Comparison of ENCODE assay signal across 1 cellular context in the genomic region with DNA sequence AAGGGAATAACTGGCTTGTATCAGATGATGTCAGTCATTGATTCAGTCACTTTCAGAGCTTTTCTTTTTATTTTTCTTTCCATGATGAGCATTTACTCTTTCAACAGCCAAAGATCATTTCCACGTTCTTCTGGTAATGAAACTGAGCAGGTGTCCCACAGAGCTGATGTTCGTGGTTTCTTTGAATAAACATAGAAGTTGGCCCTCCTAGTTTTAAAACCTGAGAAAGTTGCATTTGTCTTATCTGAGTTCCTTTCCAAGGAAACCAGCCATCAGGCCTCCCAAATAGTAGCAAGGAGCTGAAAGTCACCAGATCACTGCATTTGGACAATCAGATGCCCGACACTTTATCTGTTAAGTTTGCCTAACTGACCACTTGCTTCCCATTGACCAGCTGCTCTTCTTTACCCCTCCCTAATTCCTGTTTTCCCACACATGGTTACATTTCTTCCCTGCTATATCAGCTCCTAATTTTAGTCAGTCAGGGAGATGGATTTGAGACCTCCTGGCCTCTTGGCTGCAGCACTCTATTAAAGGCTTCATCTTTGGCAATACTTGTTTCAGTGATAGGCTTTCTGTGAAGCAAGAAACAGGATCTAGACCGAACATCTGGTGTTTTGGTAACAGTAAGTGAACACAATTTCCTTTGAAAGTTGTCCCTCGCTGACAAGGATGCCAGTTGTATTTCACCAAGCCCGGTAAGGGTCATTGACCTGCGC.
TF ChIP-seq lines count a peak whose summit lies in the region.

No MANE protein-coding gene starts in this region.

TF ChIP-seq in GM12878, 131 proteins besides CTCF, POLR2A, EP300 and RAD21 (continued from another document):
- TF ChIP-seq SREBF2 (IDR thresholded peaks at IDR 0.05; ENCODE audit: low read length) (no peak), ASH2L (IDR thresholded peaks at IDR 0.05; ENCODE audit: borderline replicate concordance, low read depth) (no peak), PBX3 (IDR thresholded peaks at IDR 0.05; ENCODE audit: insufficient replicate concordance, low read depth, low read length) (no peak), SPI1 (IDR thresholded peaks at IDR 0.05; ENCODE audit: borderline replicate concordance, insufficient read depth, low read depth, low read length) (no peak), ZNF24 (IDR thresholded peaks at IDR 0.05) (0 out of 2 replicates have a peak, but pooled peaks have one; percentile 3), ATF7 (IDR thresholded peaks at IDR 0.05; ENCODE audit: low read depth) (0 out of 2 replicates have a peak, but pooled peaks have one; percentile 11), ETV6 (conservative IDR thresholded peaks at IDR 0.05 in 1 of 2, IDR thresholded peaks at IDR 0.05 in 1 of 2; ENCODE audit: borderline replicate concordance in 1 of 2, low read depth in 1 of 2) (no peak), ZNF622 (IDR thresholded peaks at IDR 0.05) (no peak), RELB (IDR thresholded peaks at IDR 0.05; ENCODE audit: low read depth) (peak; percentile 39; the same call in 1 of the 2 replicates), TAF1 (IDR thresholded peaks at IDR 0.05; ENCODE audit: borderline replicate concordance, low read depth, low read length) (no peak), KLF5 (IDR thresholded peaks at IDR 0.05; ENCODE audit: partially characterized antibody) (peak; percentile 59), BCL3 (IDR thresholded peaks at IDR 0.05; ENCODE audit: borderline replicate concordance, insufficient read depth, low read depth, low read length, poor library complexity, severe bottlenecking) (no peak), TCF7 (IDR thresholded peaks at IDR 0.05; ENCODE audit: borderline replicate concordance) (no peak), RBBP5 (conservative IDR thresholded peaks at IDR 0.05) (no peak), IKZF1 (conservative IDR thresholded peaks at IDR 0.05) (no peak), CEBPZ (IDR thresholded peaks at IDR 0.05; ENCODE audit: low read depth, low read length) (peak; percentile 51; the same call in 1 of the 2 replicates), RUNX3 (IDR thresholded peaks at IDR 0.05; ENCODE audit: low read length) (peak; percentile 20; the same call in 1 of the 2 replicates), ZNF274 (IDR thresholded peaks at IDR 0.05; ENCODE audit: insufficient read depth, insufficient read length) (no peak), NRF1 (conservative IDR thresholded peaks at IDR 0.05; ENCODE audit: low read depth, low read length) (no peak), CBX5 (IDR thresholded peaks at IDR 0.05; ENCODE audit: low read depth) (peak; percentile 97), ZNF687 (IDR thresholded peaks at IDR 0.05) (no peak), CREM (IDR thresholded peaks at IDR 0.05; ENCODE audit: low read depth) (no peak), MEF2A (IDR thresholded peaks at IDR 0.05; ENCODE audit: insufficient read depth, low read depth, low read length) (no peak)
- TF ChIP-seq, protein P1, sequence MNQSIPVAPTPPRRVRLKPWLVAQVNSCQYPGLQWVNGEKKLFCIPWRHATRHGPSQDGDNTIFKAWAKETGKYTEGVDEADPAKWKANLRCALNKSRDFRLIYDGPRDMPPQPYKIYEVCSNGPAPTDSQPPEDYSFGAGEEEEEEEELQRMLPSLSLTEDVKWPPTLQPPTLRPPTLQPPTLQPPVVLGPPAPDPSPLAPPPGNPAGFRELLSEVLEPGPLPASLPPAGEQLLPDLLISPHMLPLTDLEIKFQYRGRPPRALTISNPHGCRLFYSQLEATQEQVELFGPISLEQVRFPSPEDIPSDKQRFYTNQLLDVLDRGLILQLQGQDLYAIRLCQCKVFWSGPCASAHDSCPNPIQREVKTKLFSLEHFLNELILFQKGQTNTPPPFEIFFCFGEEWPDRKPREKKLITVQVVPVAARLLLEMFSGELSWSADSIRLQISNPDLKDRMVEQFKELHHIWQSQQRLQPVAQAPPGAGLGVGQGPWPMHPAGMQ (IDR thresholded peaks at IDR 0.05; ENCODE audit: borderline replicate concordance), result no peak
